Comparison of ENCODE assay signal across 8 cellular contexts in the genomic region with DNA sequence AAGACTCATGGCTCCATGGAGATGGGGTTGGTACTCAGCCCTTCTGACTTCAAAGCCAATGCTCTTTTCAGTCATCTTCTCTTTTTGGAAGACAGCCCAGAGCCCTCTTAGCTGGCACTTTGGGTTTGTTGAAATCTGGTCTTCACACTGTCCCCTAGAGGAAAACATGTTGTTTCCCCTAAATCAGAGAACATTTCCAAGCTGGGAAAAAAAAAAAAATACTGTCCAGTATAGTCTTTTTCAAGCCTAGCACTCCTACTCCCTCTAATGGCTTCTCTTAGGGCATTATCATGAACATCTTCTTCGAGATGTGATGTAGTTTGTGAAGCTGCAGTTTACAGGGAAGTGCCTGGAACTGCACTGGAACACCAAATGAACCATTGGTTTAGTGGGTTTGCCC. TPM values are rescaled to one million over a fixed set of nuclear protein-coding genes. Genes with fewer than 3 reads are reported as not detected.
A peak's percentile ranks its signal among the peaks of the same experiment; 100 is the strongest.
DNase-seq lines count a peak whose midpoint lies in the region; ATAC-seq, FAIRE-seq and TF ChIP-seq lines count a peak whose summit lies in the region.

No MANE protein-coding gene starts in this region.

- FAIRE-seq in HTR-8/SVneo (lab: Jason Lieb, UNC) = no peak

- H3K9me3 ChIP-seq in CD4-positive, alpha-beta T cell (ENCODE audit: control insufficient read depth, low read length) = no peaks in the 10 kb centered on the region

- H3K27ac Mint-ChIP-seq in brain = peak overlapping the region in 2 of 5 experiments; percentile 17 to 72
- peak overlapping the region; percentile 23 to 71 (median 31) for H3K27ac Mint-ChIP-seq in nephron
- no peak overlapping the region for H3K27ac Mint-ChIP-seq in CD4-positive, alpha-beta T cell

- no peak overlapping the region for H3K27ac ChIP-seq in CD4-positive, alpha-beta T cell (ENCODE audit: low read depth, low read length)

- ATAC-seq in CD4-positive, alpha-beta T cell (ENCODE audit: poor library complexity) = no peak
- no peak for ATAC-seq in HG03354 (IDR thresholded peaks at IDR 0.05; ENCODE audit: poor library complexity, severe bottlenecking, unreplicated experiment)

- H3K4me1 Mint-ChIP-seq in brain (peaks cover 47% of the 10 kb centered on the region), nephron (peaks cover 50% of the 10 kb centered on the region)
- peaks cover 65% of the 10 kb centered on the region for H3K4me1 Mint-ChIP-seq in CD4-positive, alpha-beta T cell (ENCODE audit: low read depth)

- CTCF ChIA-PET in CD4-positive, alpha-beta T cell (lab: Charles Lee) = interaction anchor here (0.9 to 1.1 kb wide), 2 partner anchors 9 to 68 kb away, joined by 3 read pairs; no protein-coding TSS in a partner anchor

- H3K36me3 Mint-ChIP-seq in brain (peaks cover 5% of the 10 kb centered on the region), nephron (ENCODE audit: low read depth) (no peaks in the 10 kb centered on the region)
- H3K36me3 Mint-ChIP-seq in CD4-positive, alpha-beta T cell (ENCODE audit: low read depth) = peaks cover 19% of the 10 kb centered on the region

- H3K9me3 Mint-ChIP-seq in brain = peaks cover 0 to 8% (median 0%) of the 10 kb centered on the region in 5 experiments
- no peaks in the 10 kb centered on the region for H3K9me3 Mint-ChIP-seq in nephron
- no peaks in the 10 kb centered on the region for H3K9me3 Mint-ChIP-seq in CD4-positive, alpha-beta T cell

- intact Hi-C loops in CD4-positive, alpha-beta T cell (cut with DNase I, micrococcal nuclease) = loop anchor here (5.0 to 10.0 kb wide), 6 partner anchors 68 to 1395 kb away; a partner anchor contains a TSS

- H3K27me3 Mint-ChIP-seq in brain (peaks cover 10% of the 10 kb centered on the region), nephron (ENCODE audit: low read depth) (peaks cover 8% of the 10 kb centered on the region)
- H3K27me3 Mint-ChIP-seq in CD4-positive, alpha-beta T cell = peaks cover 38% of the 10 kb centered on the region

- H3K4me3 Mint-ChIP-seq in brain (peak overlapping the region in 2 of 5 experiments; percentile 46 to 76), nephron (peak overlapping the region; percentile 8 to 49 (median 34))
- H3K4me3 Mint-ChIP-seq in CD4-positive, alpha-beta T cell = no peak overlapping the region

- TF ChIP-seq CTCF in brain (conservative IDR thresholded peaks at IDR 0.05) = peak; percentile 46 to 59
- TF ChIP-seq CTCF in nephron (IDR thresholded peaks at IDR 0.05; ENCODE audit: unreplicated experiment in 3 of 3) = peak; percentile 49 to 50 (median 50)
- no peak for TF ChIP-seq CTCF in CD4-positive, alpha-beta T cell (IDR thresholded peaks at IDR 0.05)

- DNase-seq in DMS79 (lab: John Stamatoyannopoulos, UW) (peak; percentile 55), NAMALWA (ENCODE audit: low spot score) (peak; percentile 24), UCSD-AML1 (lab: John Stamatoyannopoulos, UW; ENCODE audit: unreplicated experiment) (no peak), HTR-8/SVneo (ENCODE audit: insufficient read length, low spot score) (no peak)
- no peak for DNase-seq in CD4-positive, alpha-beta T cell

- peaks cover 18% of the 10 kb centered on the region for H3K27me3 ChIP-seq in CD4-positive, alpha-beta T cell (ENCODE audit: control insufficient read depth, insufficient read depth, low read length)

- POLR2A ChIA-PET in CD4-positive, alpha-beta T cell (lab: Charles Lee) = interaction anchor here (1.0 kb wide), 1 partner anchor 372 kb away, joined by 3 read pairs; no protein-coding TSS in a partner anchor

RNA-seq across cellular contexts. Expression of a gene that starts 3.0 kb away (rescaled TPM):
- 41.0 TPM for polyA plus RNA-seq in brain (ENCODE audit: insufficient read depth, low read depth, low replicate concordance)
- 10 to 100 TPM; 36.5 to 40.2 TPM for total RNA-seq in CD4-positive, alpha-beta T cell

RNA-seq across cellular contexts. Expression of a gene that starts 5.0 kb away (rescaled TPM):
- polyA plus RNA-seq in brain (ENCODE audit: insufficient read depth, low read depth, low replicate concordance) = 2.6 TPM
- not detected for total RNA-seq in CD4-positive, alpha-beta T cell

Comparison
In these comparisons a context has a peak if more than half of its experiments do, and no peak if none do; other contexts are left out.
1. DNase-seq: peak in DMS79 (single experiment) and NAMALWA (single experiment); none in CD4-positive, alpha-beta T cell (0 of 10), UCSD-AML1 (single experiment) and HTR-8/SVneo (single experiment).